In the genomic region with DNA sequence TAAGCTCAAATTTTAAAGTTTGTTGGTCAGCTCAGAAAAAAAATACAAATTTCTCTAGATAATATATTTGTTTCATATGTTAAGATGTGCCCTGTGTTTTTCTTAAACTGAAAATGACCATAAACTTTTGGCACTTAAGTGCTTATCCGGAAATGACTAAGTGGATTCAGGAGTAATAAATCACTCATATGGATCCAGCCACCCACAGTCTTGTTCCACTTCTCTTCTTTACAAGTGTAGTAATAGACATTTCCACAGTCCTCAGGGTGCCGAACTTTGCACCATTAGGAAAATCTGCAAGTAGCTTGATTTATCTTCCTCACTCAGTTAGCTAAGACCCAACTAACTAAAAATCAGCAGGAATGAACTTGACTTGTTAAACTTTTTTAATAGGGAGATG, we compare ENCODE assay signal across 9 cellular contexts.
DNase-seq lines count a peak whose midpoint lies in the region; ATAC-seq, FAIRE-seq and TF ChIP-seq lines count a peak whose summit lies in the region.
"Had no signal": no experiment of that assay in that cellular context is flagged by ENCODE, and none has a peak within 500 bp of the region (broad histone marks: within the 10 kb centered on the region; RNA-seq: fewer than 3 reads in every experiment).

No MANE protein-coding gene starts in this region.

- in situ Hi-C loops in K562 (cut with MboI) = no loop called here

- TF ChIP-seq EP300 in K562 (IDR thresholded peaks at IDR 0.05; ENCODE audit: low read length) = no peak

- ATAC-seq in GM19452 (IDR thresholded peaks at IDR 0.05; ENCODE audit: unreplicated experiment) = peak; percentile 77
- ATAC-seq in HG03457 (IDR thresholded peaks at IDR 0.05; ENCODE audit: unreplicated experiment) = peak; percentile 85
- peak; percentile 79 for ATAC-seq in K562
- ATAC-seq in aorta (ENCODE audit: low FRiP score) = no peak

- TF ChIP-seq CTCF in K562 (IDR thresholded peaks at IDR 0.05 in 2 of 3, conservative IDR thresholded peaks at IDR 0.05 in 1 of 3; ENCODE audit: insufficient read depth in 2 of 3, low read depth in 1 of 3, low read length in 3 of 3) = no peak

- CTCF ChIA-PET in K562 (lab: Yijun Ruan, JAX; ENCODE audit: low intra/inter-chr PET ratio) = no interaction called here

- 8% methylated on average over 2 of the region's 2 CpGs for WGBS in K562 (ENCODE audit: insufficient coverage, low coverage, missing lambda C conversion rate)
- WGBS in aorta, 2 donors = 57 to 65% methylated on average over 2 of the region's 2 CpGs

- no peak for TF ChIP-seq RAD21 in K562 (CRISPR knock-in tag; conservative IDR thresholded peaks at IDR 0.05 in 1 of 2, IDR thresholded peaks at IDR 0.05 in 1 of 2)

- H3K9ac ChIP-seq in K562 (ENCODE audit: insufficient read depth in 1 of 2, low read depth in 2 of 2, low read length in 2 of 2) = no peak overlapping the region; a peak in 1 of 4 replicates

- POLR2A ChIA-PET in K562 (lab: Yijun Ruan, JAX) = no interaction called here

- H3K4me1 ChIP-seq in K562 (replicated peaks in 1 of 2; ENCODE audit: control insufficient read depth in 2 of 2, insufficient read depth in 2 of 2, low read length in 2 of 2) (peaks cover 0 to 7% of the 10 kb centered on the region in 2 experiments; a peak in 2 of 5 replicates), aorta (ENCODE audit: control insufficient read depth in 1 of 2, insufficient read depth in 2 of 2, low read length in 2 of 2) (no peaks in the 10 kb centered on the region)
- H3K4me1 ChIP-seq: ascending aorta had no signal

- H3K79me2 ChIP-seq in K562 (ENCODE audit: control insufficient read depth, insufficient read depth, low read length) = no peaks in the 10 kb centered on the region

- no peak for TF ChIP-seq POLR2A in K562 (conservative IDR thresholded peaks at IDR 0.05)

- H3K27me3 ChIP-seq in K562 (ENCODE audit: control insufficient read depth in 2 of 2, insufficient read depth in 2 of 2, low read length in 2 of 2) = no peaks in the 10 kb centered on the region
- no peaks in the 10 kb centered on the region for H3K27me3 ChIP-seq in aorta (ENCODE audit: control insufficient read depth in 1 of 2, insufficient read depth in 2 of 2, low read length in 1 of 2)
- H3K27me3 ChIP-seq: ascending aorta had no signal

- DNase-seq in CD1c-positive myeloid dendritic cell (ENCODE audit: extremely low spot score) (peak; percentile 73), K562 (ENCODE audit: extremely low read depth in 1 of 4, low spot score in 3 of 4) (peak in 2 of 4 experiments; percentile 52 to 64), C1 segment of cervical spinal cord (lab: John Stamatoyannopoulos, UW) (no peak), aorta (no peak)
- DNase-seq in effector CD8-positive, alpha-beta T cell (lab: John Stamatoyannopoulos, UW) = no peak
- DNase-seq in activated T-cell treated with anti-CD3 and anti-CD28 coated beads, Interleukin-2, amount 50 U/mL, for 1 hour = no peak

- no peaks in the 10 kb centered on the region for H4K20me1 ChIP-seq in K562 (replicated peaks; ENCODE audit: control insufficient read depth, insufficient read depth, low read length)

- peak overlapping the region; percentile 61; the same call in 1 of the 3 replicates for H3K27ac ChIP-seq in K562 (ENCODE audit: extremely low read depth, low read depth, low read length)
- H3K27ac ChIP-seq in aorta (ENCODE audit: low read depth in 1 of 2, low read length in 2 of 2) = no peak overlapping the region
- H3K27ac ChIP-seq: ascending aorta had no signal

- no peaks in the 10 kb centered on the region for H3K36me3 ChIP-seq in K562 (ENCODE audit: control insufficient read depth, insufficient read depth, low read length)
- H3K36me3 ChIP-seq in aorta (ENCODE audit: control insufficient read depth in 1 of 2, insufficient read depth in 2 of 2, low read length in 1 of 2) = no peaks in the 10 kb centered on the region
- H3K36me3 ChIP-seq: ascending aorta had no signal

- no TSS peak for BruUV-seq in K562 (replicated peaks; lab: Mats Ljungman, UMichigan)

- H3K9me3 ChIP-seq in K562 (replicated peaks; ENCODE audit: control insufficient read depth, insufficient read depth, low read depth, low read length) (no peaks in the 10 kb centered on the region), aorta (ENCODE audit: control insufficient read depth, low read length) (no peaks in the 10 kb centered on the region)
- H3K9me3 ChIP-seq: ascending aorta had no signal

- H3K4me3 ChIP-seq in K562 (no peak overlapping the region), aorta (ENCODE audit: low read length in 2 of 2) (no peak overlapping the region)
- H3K4me3 ChIP-seq: ascending aorta had no signal

- H3K4me2 ChIP-seq in K562 (ENCODE audit: insufficient read depth, low read length) = no peak overlapping the region; the same call in 1 of the 2 replicates

- peak; percentile 59 for FAIRE-seq in K562 (lab: Jason Lieb, UNC)

- H3K9me1 ChIP-seq in K562 (ENCODE audit: control insufficient read depth, insufficient read depth, low read length) = no peaks in the 10 kb centered on the region

- intact Hi-C loops in K562 (cut with micrococcal nuclease) (no loop called here), aorta (cut with DNase I) (no loop called here)

- H2AFZ ChIP-seq in K562 (ENCODE audit: low read depth, low read length) = peak overlapping the region; percentile 76

TF ChIP-seq in K562, 482 proteins besides CTCF, POLR2A, EP300 and RAD21 (continues in another document):
- TF ChIP-seq, protein P1, sequence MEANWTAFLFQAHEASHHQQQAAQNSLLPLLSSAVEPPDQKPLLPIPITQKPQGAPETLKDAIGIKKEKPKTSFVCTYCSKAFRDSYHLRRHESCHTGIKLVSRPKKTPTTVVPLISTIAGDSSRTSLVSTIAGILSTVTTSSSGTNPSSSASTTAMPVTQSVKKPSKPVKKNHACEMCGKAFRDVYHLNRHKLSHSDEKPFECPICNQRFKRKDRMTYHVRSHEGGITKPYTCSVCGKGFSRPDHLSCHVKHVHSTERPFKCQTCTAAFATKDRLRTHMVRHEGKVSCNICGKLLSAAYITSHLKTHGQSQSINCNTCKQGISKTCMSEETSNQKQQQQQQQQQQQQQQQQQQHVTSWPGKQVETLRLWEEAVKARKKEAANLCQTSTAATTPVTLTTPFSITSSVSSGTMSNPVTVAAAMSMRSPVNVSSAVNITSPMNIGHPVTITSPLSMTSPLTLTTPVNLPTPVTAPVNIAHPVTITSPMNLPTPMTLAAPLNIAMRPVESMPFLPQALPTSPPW (CRISPR knock-in tag; IDR thresholded peaks at IDR 0.05) = no peak
- TF ChIP-seq DNMT1 (IDR thresholded peaks at IDR 0.05) (no peak), OTX1 (CRISPR knock-in tag; IDR thresholded peaks at IDR 0.05) (no peak), POLR2AphosphoS2 (IDR thresholded peaks at IDR 0.05; ENCODE audit: low read length) (no peak), SMAD3 (CRISPR knock-in tag; conservative IDR thresholded peaks at IDR 0.05) (no peak), ARID1B (IDR thresholded peaks at IDR 0.05) (peak; percentile 51), ZNF311 (CRISPR knock-in tag; IDR thresholded peaks at IDR 0.05) (no peak), POLR2B (IDR thresholded peaks at IDR 0.05; ENCODE audit: low read depth, partially characterized antibody) (no peak), PTBP1 (IDR thresholded peaks at IDR 0.05; ENCODE audit: low read depth, low read length) (no peak), LEF1 (IDR thresholded peaks at IDR 0.05) (0 out of 2 replicates have a peak, but pooled peaks have one; percentile 46), PCBP2 (IDR thresholded peaks at IDR 0.05; ENCODE audit: low read depth, low read length, poor library complexity, severe bottlenecking) (no peak), NFE2 (IDR thresholded peaks at IDR 0.05; ENCODE audit: low read depth) (peak; percentile 74), ERF (CRISPR knock-in tag; IDR thresholded peaks at IDR 0.05) (no peak)
- TF ChIP-seq, protein P2, sequence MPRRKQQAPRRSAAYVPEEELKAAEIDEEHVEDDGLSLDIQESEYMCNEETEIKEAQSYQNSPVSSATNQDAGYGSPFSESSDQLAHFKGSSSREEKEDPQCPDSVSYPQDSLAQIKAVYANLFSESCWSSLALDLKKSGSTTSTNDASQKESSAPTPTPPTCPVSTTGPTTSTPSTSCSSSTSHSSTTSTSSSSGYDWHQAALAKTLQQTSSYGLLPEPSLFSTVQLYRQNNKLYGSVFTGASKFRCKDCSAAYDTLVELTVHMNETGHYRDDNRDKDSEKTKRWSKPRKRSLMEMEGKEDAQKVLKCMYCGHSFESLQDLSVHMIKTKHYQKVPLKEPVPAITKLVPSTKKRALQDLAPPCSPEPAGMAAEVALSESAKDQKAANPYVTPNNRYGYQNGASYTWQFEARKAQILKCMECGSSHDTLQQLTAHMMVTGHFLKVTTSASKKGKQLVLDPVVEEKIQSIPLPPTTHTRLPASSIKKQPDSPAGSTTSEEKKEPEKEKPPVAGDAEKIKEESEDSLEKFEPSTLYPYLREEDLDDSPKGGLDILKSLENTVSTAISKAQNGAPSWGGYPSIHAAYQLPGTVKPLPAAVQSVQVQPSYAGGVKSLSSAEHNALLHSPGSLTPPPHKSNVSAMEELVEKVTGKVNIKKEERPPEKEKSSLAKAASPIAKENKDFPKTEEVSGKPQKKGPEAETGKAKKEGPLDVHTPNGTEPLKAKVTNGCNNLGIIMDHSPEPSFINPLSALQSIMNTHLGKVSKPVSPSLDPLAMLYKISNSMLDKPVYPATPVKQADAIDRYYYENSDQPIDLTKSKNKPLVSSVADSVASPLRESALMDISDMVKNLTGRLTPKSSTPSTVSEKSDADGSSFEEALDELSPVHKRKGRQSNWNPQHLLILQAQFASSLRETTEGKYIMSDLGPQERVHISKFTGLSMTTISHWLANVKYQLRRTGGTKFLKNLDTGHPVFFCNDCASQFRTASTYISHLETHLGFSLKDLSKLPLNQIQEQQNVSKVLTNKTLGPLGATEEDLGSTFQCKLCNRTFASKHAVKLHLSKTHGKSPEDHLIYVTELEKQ (CRISPR knock-in tag; IDR thresholded peaks at IDR 0.05) = no peak
- TF ChIP-seq, protein P3, sequence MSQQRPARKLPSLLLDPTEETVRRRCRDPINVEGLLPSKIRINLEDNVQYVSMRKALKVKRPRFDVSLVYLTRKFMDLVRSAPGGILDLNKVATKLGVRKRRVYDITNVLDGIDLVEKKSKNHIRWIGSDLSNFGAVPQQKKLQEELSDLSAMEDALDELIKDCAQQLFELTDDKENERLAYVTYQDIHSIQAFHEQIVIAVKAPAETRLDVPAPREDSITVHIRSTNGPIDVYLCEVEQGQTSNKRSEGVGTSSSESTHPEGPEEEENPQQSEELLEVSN (IDR thresholded peaks at IDR 0.05; ENCODE audit: borderline replicate concordance in 1 of 2, extremely low read depth in 1 of 2, insufficient read depth in 1 of 2, insufficient read length in 1 of 2, low read depth in 1 of 2, low read length in 1 of 2, poor library complexity in 1 of 2, severe bottlenecking in 1 of 2) = no peak
